In the genomic region with DNA sequence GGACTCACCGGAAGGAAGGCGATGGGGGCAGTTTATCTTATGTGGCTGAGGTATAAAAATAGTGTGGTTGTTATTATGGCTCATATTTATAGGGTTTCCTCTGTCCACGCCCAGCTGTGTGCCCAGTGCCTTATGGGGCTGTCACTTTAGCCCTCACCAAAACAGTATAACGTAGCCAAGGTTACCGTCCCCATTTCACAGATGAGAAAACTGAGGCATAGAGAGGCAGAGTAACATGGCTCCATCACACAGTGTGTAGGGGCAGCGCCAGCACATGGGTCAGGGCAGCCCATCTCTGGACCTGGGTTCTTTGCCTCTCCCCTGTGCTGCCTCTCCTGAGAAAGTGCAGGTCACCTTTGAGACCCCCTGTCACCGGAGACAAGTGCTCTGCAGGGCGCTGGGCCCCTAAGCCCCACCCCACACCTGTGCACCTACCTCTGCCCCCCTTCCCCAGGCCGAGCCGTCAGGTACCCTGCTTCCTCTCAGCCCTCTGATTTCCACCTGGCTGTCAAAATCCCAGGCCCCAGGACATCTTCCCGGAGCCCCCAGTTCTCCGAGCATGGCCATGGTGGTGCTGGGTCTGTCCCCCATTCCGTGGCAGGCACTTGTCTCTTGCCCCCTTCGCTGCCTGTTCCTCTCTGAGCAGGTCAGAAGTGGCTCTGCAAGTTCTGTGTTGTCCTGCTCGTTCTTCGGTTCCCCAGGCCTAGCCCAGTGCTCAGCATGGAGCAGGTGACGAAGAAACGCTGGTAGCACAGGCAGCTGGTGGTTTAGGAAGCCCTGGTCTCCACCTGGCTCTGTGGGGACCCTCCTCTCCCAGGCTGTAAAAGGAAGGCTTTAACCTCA, we compare ENCODE assay signal across 16 cellular contexts.
"Had no signal": no experiment of that assay in that cellular context is flagged by ENCODE, and none has a peak within 500 bp of the region (broad histone marks: within the 10 kb centered on the region; RNA-seq: fewer than 3 reads in every experiment).

No MANE protein-coding gene starts in this region.

- H3K27ac ChIP-seq: cardiac muscle cell, epithelial cell of prostate, heart right ventricle, lower lobe of right lung, ovary, thyroid gland, upper lobe of right lung had no signal

- H3K36me3 ChIP-seq: cardiac muscle cell, ovary, prostate gland, thyroid gland had no signal

- H3K4me1 ChIP-seq: thyroid gland had no signal

- H3K27me3 ChIP-seq: cardiac muscle cell, heart right ventricle, ovary, thyroid gland, upper lobe of right lung had no signal

- H3K9me3 ChIP-seq: heart right ventricle, lower lobe of right lung, ovary, prostate gland, thyroid gland, upper lobe of right lung had no signal

- DNase-seq: activated naive CD4-positive, alpha-beta T cell treated with anti-CD3 and anti-CD28 coated beads for 36 hours; activated T-cell treated with anti-CD3 and anti-CD28 coated beads, Interleukin-2, amount 50 U/mL, for 1 hour; heart right ventricle; islet precursor cell; lower lobe of right lung; mesendoderm; naive B cell; ovary; stimulated activated CD4-positive, alpha-beta T cell treated with anti-CD3 and anti-CD28 coated beads, Interleukin-4, amount 100 ng/mL, for 24 hours; stimulated activated naive CD8-positive, alpha-beta T cell treated with anti-CD3 and anti-CD28 coated beads, Interleukin-15, Interleukin-2, amounts not matched to agents 100 U/mL and 50 U/mL, for 24 hours; thyroid gland; upper lobe of right lung had no signal

- H3K4me3 ChIP-seq: cardiac muscle cell, heart right ventricle, lower lobe of right lung, ovary, prostate gland, thyroid gland, upper lobe of right lung had no signal

- ATAC-seq: heart right ventricle; lower lobe of right lung; stimulated activated naive CD8-positive, alpha-beta T cell treated with anti-CD3 and anti-CD28 coated beads, Interleukin-15, Interleukin-2, amounts not matched to agents 100 U/mL and 50 U/mL, for 24 hours; upper lobe of right lung; WTC11 had no signal
